ENCODE assay signal across 4 cellular contexts in genomic region chr11:124441519-124441918, GRCh38. TPM values are rescaled to one million over a fixed set of nuclear protein-coding genes. Genes with fewer than 3 reads are reported as not detected.
"Had no signal": no experiment of that assay in that cellular context is flagged by ENCODE, and none has a peak within 500 bp of the region (broad histone marks: within the 10 kb centered on the region; RNA-seq: fewer than 3 reads in every experiment).

No MANE protein-coding gene starts in this region.

- DNase-seq: GDM1, GF-D8 had no signal

- H3K4me3 ChIP-seq: GM12878 had no signal

- ATAC-seq: GM12878 had no signal

RNA-seq across cellular contexts. Expression of gene OR8B8, which starts 4.0 kb away (rescaled TPM):
- total RNA-seq: G401, GM12878 had no signal
- polyA plus RNA-seq: GM12878 had no signal

RNA-seq across cellular contexts. Expression of gene OR8B4, which starts 16.8 kb away (rescaled TPM):
- total RNA-seq: G401, GM12878 had no signal
- polyA plus RNA-seq: GM12878 had no signal

RNA-seq across cellular contexts. Expression of gene OR8B3, which starts 42.7 kb away (rescaled TPM):
- total RNA-seq: G401, GM12878 had no signal
- polyA plus RNA-seq: GM12878 had no signal

RNA-seq across cellular contexts. Expression of gene OR8B2, which starts 57.2 kb away (rescaled TPM):
- total RNA-seq: G401, GM12878 had no signal
- polyA plus RNA-seq: GM12878 had no signal
